ENCODE assay signal across 23 cellular contexts in the genomic region with DNA sequence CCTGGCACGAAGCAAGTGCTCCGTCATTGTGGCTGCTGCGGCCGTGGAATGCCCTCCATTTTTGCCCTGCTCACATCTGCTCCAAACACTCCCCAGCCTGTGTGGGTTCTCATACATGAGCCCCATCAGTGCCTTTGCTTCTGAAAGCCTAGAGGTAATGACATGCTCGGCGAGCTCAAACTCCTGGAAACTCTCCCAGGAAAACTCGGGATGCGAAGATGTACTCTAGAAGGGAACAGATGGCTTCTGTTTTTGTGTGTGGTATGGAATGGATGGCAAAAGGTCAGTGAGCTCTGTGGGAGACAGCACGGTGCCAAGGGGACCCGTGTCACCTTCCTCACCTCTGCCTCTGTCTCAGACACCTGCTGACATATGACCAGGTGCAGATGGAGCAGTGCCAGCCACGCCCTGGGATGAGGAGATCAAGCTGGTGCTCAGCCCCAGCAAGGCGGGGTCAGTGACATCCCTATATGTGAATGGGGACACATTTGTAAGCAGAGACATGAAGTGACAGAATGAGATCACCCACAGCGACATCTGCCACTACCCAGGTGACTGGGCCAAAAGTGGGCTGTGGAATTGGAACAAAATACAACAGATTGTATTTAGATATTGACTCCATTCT.
DNase-seq lines count a peak whose midpoint lies in the region; ATAC-seq, FAIRE-seq and TF ChIP-seq lines count a peak whose summit lies in the region.
"Had no signal": no experiment of that assay in that cellular context is flagged by ENCODE, and none has a peak within 500 bp of the region (broad histone marks: within the 10 kb centered on the region; RNA-seq: fewer than 3 reads in every experiment).

No MANE protein-coding gene starts in this region.

- H4K20me1 ChIP-seq in H1 (replicated peaks in 1 of 2; ENCODE audit: control insufficient read depth in 1 of 2, insufficient read depth in 2 of 2, low read length in 2 of 2): no peaks in the 10 kb centered on the region
- H4K20me1 ChIP-seq: BLaER1 treated with 17β-estradiol and CSF1 and Interleukin-3, amounts not matched to agents 10 nM and 100 nM had no signal

- H3K4me2 ChIP-seq in H1 (ENCODE audit: insufficient read depth in 1 of 2, low read depth in 2 of 2, low read length in 2 of 2): no peak overlapping the region
- H3K4me2 ChIP-seq: BLaER1 treated with 17β-estradiol and CSF1 and Interleukin-3, amounts not matched to agents 10 nM and 100 nM; neural progenitor cell had no signal

- H3K56ac ChIP-seq in H1 (replicated peaks; ENCODE audit: insufficient read length, low read depth, low read length): no peak overlapping the region

- no peak for TF ChIP-seq CTCF in H1 (IDR thresholded peaks at IDR 0.05; ENCODE audit: control extremely low read depth in 1 of 3, insufficient read depth in 1 of 3, low read depth in 1 of 3, low read length in 3 of 3)
- TF ChIP-seq CTCF in tibial nerve (IDR thresholded peaks at IDR 0.05): no peak

- no peaks in the 10 kb centered on the region for H3K27me3 ChIP-seq in H1 (replicated peaks in 1 of 4; ENCODE audit: control insufficient read depth in 3 of 4, extremely low read depth in 1 of 4, insufficient read depth in 3 of 4, low read length in 3 of 4)
- no peaks in the 10 kb centered on the region for H3K27me3 ChIP-seq in tibial nerve
- H3K27me3 ChIP-seq: adrenal gland; BLaER1 treated with 17β-estradiol and CSF1 and Interleukin-3, amounts not matched to agents 10 nM and 100 nM; brain microvascular endothelial cell; colonic mucosa; gastroesophageal sphincter; neural progenitor cell; uterus had no signal

- H2AFZ ChIP-seq in H1 (ENCODE audit: low read length): no peak overlapping the region
- H2AFZ ChIP-seq: neural progenitor cell had no signal

- 88% methylated on average over 13 of the region's 13 CpGs; no CpG with 5 or more reads in 1 of the 2 experiments for WGBS in H1 (ENCODE audit: extremely low coverage in 1 of 2, insufficient coverage in 1 of 2, insufficient read length in 1 of 2, insufficient replicate concordance in 2 of 2, low coverage in 1 of 2, low lambda C conversion rate in 2 of 2, missing lambda C conversion rate in 1 of 2), 2 experiments
- WGBS in tibial nerve, 2 donors: 88 to 89% methylated on average over 13 of the region's 13 CpGs

- H2AK5ac ChIP-seq in H1 (ENCODE audit: low read depth, low read length): no peak overlapping the region

- ATAC-seq in GM21825 (IDR thresholded peaks at IDR 0.05; ENCODE audit: unreplicated experiment): no peak
- ATAC-seq: gastroesophageal sphincter, lower lobe of right lung, psoas muscle had no signal

- no peak overlapping the region for H4K5ac ChIP-seq in H1 (ENCODE audit: insufficient read length, low read depth, low read length)

- H3K9ac ChIP-seq in H1 (replicated peaks in 1 of 4; ENCODE audit: extremely low read depth in 1 of 4, low read depth in 3 of 4, low read length in 3 of 4): no peak overlapping the region
- H3K9ac ChIP-seq: BLaER1 treated with 17β-estradiol and CSF1 and Interleukin-3, amounts not matched to agents 10 nM and 100 nM; neural progenitor cell had no signal

- H3K79me2 ChIP-seq in H1 (ENCODE audit: control insufficient read depth in 1 of 2, insufficient read depth in 2 of 2, low read length in 2 of 2): no peaks in the 10 kb centered on the region

- H4K8ac ChIP-seq in H1 (ENCODE audit: extremely low read depth, insufficient read depth, low read length): no peak overlapping the region

- no peak overlapping the region for H3K4ac ChIP-seq in H1 (replicated peaks; ENCODE audit: insufficient read length, low read depth, low read length)

- no peaks in the 10 kb centered on the region for H3K79me1 ChIP-seq in H1 (ENCODE audit: low read depth, low read length)

- FAIRE-seq in H1 (lab: Jason Lieb, UNC): no peak
- FAIRE-seq: kidney had no signal

- H3K18ac ChIP-seq in H1 (ENCODE audit: extremely low read depth, low read length): no peak overlapping the region

- H3K23me2 ChIP-seq in H1 (ENCODE audit: low read depth, low read length): no peaks in the 10 kb centered on the region

- no peak overlapping the region for H3K14ac ChIP-seq in H1 (ENCODE audit: insufficient read length)

- CTCF ChIA-PET in H1 (lab: Charles Lee; ENCODE audit: partially characterized antibody): interaction anchor here (1.1 to 2.7 kb wide), 2 partner anchors 15 to 45 kb away, joined by 3 to 8 read pairs; no protein-coding TSS in a partner anchor

- no peak overlapping the region for H2BK5ac ChIP-seq in H1 (ENCODE audit: low read depth, low read length)

- no peak for TF ChIP-seq POLR2A in H1 (IDR thresholded peaks at IDR 0.05; ENCODE audit: control extremely low read depth in 1 of 2, low read depth in 2 of 2, low read length in 2 of 2)
- TF ChIP-seq POLR2A in tibial nerve (IDR thresholded peaks at IDR 0.05): no peak

- H3K4me1 ChIP-seq in H1 (replicated peaks in 1 of 4; ENCODE audit: control insufficient read depth in 3 of 4, insufficient read depth in 4 of 4, low read length in 3 of 4): peaks cover 0 to 3% (median 0%) of the 10 kb centered on the region in 4 experiments; a peak in 4 of 7 replicates
- no peaks in the 10 kb centered on the region for H3K4me1 ChIP-seq in tibial nerve
- H3K4me1 ChIP-seq: adrenal gland; BLaER1 treated with 17β-estradiol and CSF1 and Interleukin-3, amounts not matched to agents 10 nM and 100 nM; colonic mucosa; gastroesophageal sphincter; lower lobe of right lung; neural progenitor cell; psoas muscle; uterus had no signal

- H3K27ac ChIP-seq in H1 (ENCODE audit: low read depth, low read length) (no peak overlapping the region), tibial nerve (no peak overlapping the region)
- H3K27ac ChIP-seq: adrenal gland; BLaER1 treated with 17β-estradiol and CSF1 and Interleukin-3, amounts not matched to agents 10 nM and 100 nM; brain microvascular endothelial cell; colonic mucosa; gastroesophageal sphincter; lower lobe of right lung; neural progenitor cell; psoas muscle; uterus had no signal

- no peak overlapping the region for H3K23ac ChIP-seq in H1 (ENCODE audit: insufficient read length)

- H2BK15ac ChIP-seq in H1 (ENCODE audit: low read length): 0 out of 2 replicates have a peak overlapping the region, but pooled peaks have one; percentile 29

- no peaks in the 10 kb centered on the region for H3K36me3 ChIP-seq in H1 (ENCODE audit: control insufficient read depth in 2 of 4, insufficient read depth in 4 of 4, low read length in 3 of 4)
- H3K36me3 ChIP-seq in tibial nerve: no peaks in the 10 kb centered on the region
- H3K36me3 ChIP-seq: adrenal gland; BLaER1 treated with 17β-estradiol and CSF1 and Interleukin-3, amounts not matched to agents 10 nM and 100 nM; brain microvascular endothelial cell; colonic mucosa; gastroesophageal sphincter; lower lobe of right lung; neural progenitor cell; uterus had no signal

- no peak overlapping the region for H2BK12ac ChIP-seq in H1 (ENCODE audit: low read depth, low read length)

- H2BK120ac ChIP-seq in H1 (replicated peaks; ENCODE audit: low read depth, low read length): no peak overlapping the region

- peak; percentile 87 for DNase-seq in DMS 273 (lab: John Stamatoyannopoulos, UW; ENCODE audit: unreplicated experiment)
- peak; percentile 92 for DNase-seq in NCI-H1694 (lab: John Stamatoyannopoulos, UW)
- DNase-seq in NCI-H748 treated with DMSO at 0.1 percent for 48 hours (lab: John Stamatoyannopoulos, UW): peak; percentile 30
- DNase-seq in H1 (ENCODE audit: low read depth in 1 of 2, low spot score in 2 of 2): no peak
- DNase-seq in tibial nerve (ENCODE audit: low spot score in 2 of 2): no peak
- no peak for DNase-seq in OCI-M2 (lab: John Stamatoyannopoulos, UW; ENCODE audit: unreplicated experiment)
- DNase-seq in HUDEP-2 (lab: John Stamatoyannopoulos, UW; ENCODE audit: unreplicated experiment in 76 of 76): no peak
- DNase-seq: activated CD4-positive, alpha-beta memory T cell treated with anti-CD3 and anti-CD28 coated beads, Interleukin-2, amount 10 ng/mL, durations not matched to agents 7 days and 5 days; activated gamma-delta T cell treated with Interleukin-2 at 50 U/mL for 16 hours; adrenal gland; brain microvascular endothelial cell; colonic mucosa; GDM1; kidney; lower lobe of right lung; NCI-H2107; psoas muscle; T1000; uterus had no signal

- no peak overlapping the region for H2BK20ac ChIP-seq in H1 (ENCODE audit: low read length)

- H4K91ac ChIP-seq in H1 (replicated peaks; ENCODE audit: insufficient read length, low read length): no peak overlapping the region

- H3K9me3 ChIP-seq in H1 (ENCODE audit: insufficient read depth in 2 of 2, low read depth in 1 of 2, low read length in 1 of 2) (no peaks in the 10 kb centered on the region), tibial nerve (peaks cover 0 to 7% (median 0%) of the 10 kb centered on the region in 4 donors)
- H3K9me3 ChIP-seq: adrenal gland; BLaER1 treated with 17β-estradiol and CSF1 and Interleukin-3, amounts not matched to agents 10 nM and 100 nM; colonic mucosa; gastroesophageal sphincter; lower lobe of right lung; psoas muscle; uterus had no signal

- POLR2A ChIA-PET in H1 (lab: Charles Lee; ENCODE audit: partially characterized antibody): interaction anchor here (1.0 to 2.9 kb wide), 2 partner anchors 21 to 84 kb away, joined by 3 to 6 read pairs; partner anchors contain the start of gene COX20

- H3K4me3 ChIP-seq in H1 (ENCODE audit: extremely low read depth in 1 of 4, insufficient read depth in 2 of 4, low read depth in 3 of 4, low read length in 4 of 4) (no peak overlapping the region), tibial nerve (no peak overlapping the region)
- H3K4me3 ChIP-seq: adrenal gland; BLaER1 treated with 17β-estradiol and CSF1 and Interleukin-3, amounts not matched to agents 10 nM and 100 nM; colonic mucosa; gastroesophageal sphincter; lower lobe of right lung; neural progenitor cell; psoas muscle; uterus had no signal

- TF ChIP-seq RAD21 in H1 (IDR thresholded peaks at IDR 0.05 in 1 of 2, conservative IDR thresholded peaks at IDR 0.05 in 1 of 2; ENCODE audit: low read depth in 2 of 2, low read length in 2 of 2): no peak

- TF ChIP-seq EP300 in H1 (IDR thresholded peaks at IDR 0.05; ENCODE audit: borderline replicate concordance in 1 of 2, low read depth in 2 of 2, low read length in 2 of 2) (no peak), tibial nerve (IDR thresholded peaks at IDR 0.05) (no peak)

TF ChIP-seq in H1, 55 proteins besides CTCF, POLR2A, EP300 and RAD21:
- TF ChIP-seq BACH1 (IDR thresholded peaks at IDR 0.05; ENCODE audit: low read length) (no peak), BCL11A (IDR thresholded peaks at IDR 0.05; ENCODE audit: low read depth in 2 of 2, low read length in 2 of 2) (no peak), EZH2 (IDR thresholded peaks at IDR 0.05; ENCODE audit: low read depth, low read length, severe bottlenecking) (no peak), SIN3A (conservative IDR thresholded peaks at IDR 0.05 in 1 of 2, IDR thresholded peaks at IDR 0.05 in 1 of 2; ENCODE audit: low read depth in 1 of 2, low read length in 2 of 2) (no peak), CBX8 (IDR thresholded peaks at IDR 0.05; ENCODE audit: borderline replicate concordance, low read depth, low read length) (no peak), KDM1A (IDR thresholded peaks at IDR 0.05; ENCODE audit: borderline replicate concordance, low read length) (no peak), CTBP2 (IDR thresholded peaks at IDR 0.05; ENCODE audit: borderline replicate concordance, insufficient read depth, insufficient read length, low read length) (no peak), RBBP5 (IDR thresholded peaks at IDR 0.05; ENCODE audit: borderline replicate concordance, low read depth, low read length) (no peak)

Comparison
In these comparisons a context has a peak if more than half of its experiments do, and no peak if none do; other contexts are left out.
1. DNase-seq: peak in DMS 273 (single experiment), NCI-H1694 (single experiment) and NCI-H748 treated with DMSO at 0.1 percent for 48 hours (single experiment); none in H1 (0 of 2), tibial nerve (0 of 2), OCI-M2 (single experiment) and HUDEP-2 (0 of 76).